In genomic region chr3:54014067-54014466, GRCh38 we compare ENCODE assay signal across 24 cellular contexts.
"Had no signal": no experiment of that assay in that cellular context is flagged by ENCODE, and none has a peak within 500 bp of the region (broad histone marks: within the 10 kb centered on the region; RNA-seq: fewer than 3 reads in every experiment).

No MANE protein-coding gene starts in this region.

- H3K4me1 Mint-ChIP-seq: activated naive CD8-positive, alpha-beta T cell treated with anti-CD3 and anti-CD28 coated beads, Interleukin-2, amount 10 ng/mL, durations not matched to agents 7 days and 5 days; neural crest cell; stimulated activated effector memory CD8-positive, alpha-beta T cell treated with anti-CD3 and anti-CD28 coated beads, Interleukin-12 subunit alpha, Interleukin-12 subunit beta, amount 100 ng/mL, for 72 hours had no signal

- H3K27me3 ChIP-seq: esophagus muscularis mucosa, gastrocnemius medialis, stomach, suprapubic skin, tibial nerve had no signal

- H3K4me3 ChIP-seq: coronary artery, esophagus muscularis mucosa, gastrocnemius medialis, lower lobe of right lung, mucosa of descending colon, stomach, suprapubic skin, tibial nerve had no signal

- H3K36me3 Mint-ChIP-seq: activated naive CD8-positive, alpha-beta T cell treated with anti-CD3 and anti-CD28 coated beads, Interleukin-2, amount 10 ng/mL, durations not matched to agents 7 days and 5 days; stimulated activated effector memory CD8-positive, alpha-beta T cell treated with anti-CD3 and anti-CD28 coated beads, Interleukin-12 subunit alpha, Interleukin-12 subunit beta, amount 100 ng/mL, for 72 hours had no signal

- H3K36me3 ChIP-seq: esophagus muscularis mucosa, gastrocnemius medialis, lower lobe of right lung, stomach, suprapubic skin, tibial nerve had no signal

- H3K27me3 Mint-ChIP-seq: activated naive CD8-positive, alpha-beta T cell treated with anti-CD3 and anti-CD28 coated beads, Interleukin-2, amount 10 ng/mL, durations not matched to agents 7 days and 5 days had no signal

- DNase-seq: activated CD4-positive, alpha-beta T cell treated with anti-CD3 and anti-CD28 coated beads, Interleukin-2, amount 50 U/mL, for 1 hour; activated CD4-positive, CD25-positive, alpha-beta regulatory T cell treated with anti-CD3 and anti-CD28 coated beads, Interleukin-2, amount 50 U/mL, for 72 hours; activated CD8-positive, alpha-beta T cell treated with anti-CD3 and anti-CD28 coated beads, Interleukin-2, amount 10 ng/mL, durations not matched to agents 7 days and 5 days; activated naive CD8-positive, alpha-beta T cell treated with anti-CD3 and anti-CD28 coated beads, Interleukin-2, amount 10 ng/mL, durations not matched to agents 7 days and 5 days; activated T-cell treated with anti-CD3 and anti-CD28 coated beads, Interleukin-2, amount 50 U/mL, for 1 hour; amniotic stem cell; cerebellar nuclear complex; gastrocnemius medialis; head of caudate nucleus; lower lobe of right lung; mesendoderm; mucosa of descending colon; occipital lobe; small intestine; stimulated activated CD4-positive, alpha-beta T cell treated with anti-CD3 and anti-CD28 coated beads, Interleukin-2, amount 100 ng/mL, for 24 hours; stomach had no signal

- H3K4me1 ChIP-seq: esophagus muscularis mucosa, gastrocnemius medialis, lower lobe of right lung, stomach, suprapubic skin, tibial nerve had no signal

- H3K4me3 Mint-ChIP-seq: activated CD8-positive, alpha-beta T cell treated with anti-CD3 and anti-CD28 coated beads, Interleukin-2, amount 10 ng/mL, durations not matched to agents 7 days and 5 days; activated naive CD8-positive, alpha-beta T cell treated with anti-CD3 and anti-CD28 coated beads, Interleukin-2, amount 10 ng/mL, durations not matched to agents 7 days and 5 days; neural crest cell; stimulated activated effector memory CD8-positive, alpha-beta T cell treated with anti-CD3 and anti-CD28 coated beads, Interleukin-12 subunit alpha, Interleukin-12 subunit beta, amount 100 ng/mL, for 72 hours had no signal

- H3K9me3 ChIP-seq: gastrocnemius medialis had no signal

- H3K27ac ChIP-seq: coronary artery, esophagus muscularis mucosa, gastrocnemius medialis, lower lobe of right lung, stomach, suprapubic skin, tibial nerve, VCaP had no signal

- H3K27ac Mint-ChIP-seq: activated CD8-positive, alpha-beta T cell treated with anti-CD3 and anti-CD28 coated beads, Interleukin-2, amount 10 ng/mL, durations not matched to agents 7 days and 5 days; activated naive CD8-positive, alpha-beta T cell treated with anti-CD3 and anti-CD28 coated beads, Interleukin-2, amount 10 ng/mL, durations not matched to agents 7 days and 5 days; stimulated activated effector memory CD8-positive, alpha-beta T cell treated with anti-CD3 and anti-CD28 coated beads, Interleukin-12 subunit alpha, Interleukin-12 subunit beta, amount 100 ng/mL, for 72 hours had no signal

- H3K9me3 Mint-ChIP-seq: neural crest cell had no signal

- ATAC-seq: activated CD8-positive, alpha-beta T cell treated with anti-CD3 and anti-CD28 coated beads, Interleukin-2, amount 10 ng/mL, durations not matched to agents 7 days and 5 days; gastrocnemius medialis; lower lobe of right lung; mucosa of descending colon; sciatic nerve; stimulated activated effector memory CD8-positive, alpha-beta T cell treated with anti-CD3 and anti-CD28 coated beads, Interleukin-12 subunit alpha, Interleukin-12 subunit beta, amount 100 ng/mL, for 72 hours had no signal
